In the genomic region with DNA sequence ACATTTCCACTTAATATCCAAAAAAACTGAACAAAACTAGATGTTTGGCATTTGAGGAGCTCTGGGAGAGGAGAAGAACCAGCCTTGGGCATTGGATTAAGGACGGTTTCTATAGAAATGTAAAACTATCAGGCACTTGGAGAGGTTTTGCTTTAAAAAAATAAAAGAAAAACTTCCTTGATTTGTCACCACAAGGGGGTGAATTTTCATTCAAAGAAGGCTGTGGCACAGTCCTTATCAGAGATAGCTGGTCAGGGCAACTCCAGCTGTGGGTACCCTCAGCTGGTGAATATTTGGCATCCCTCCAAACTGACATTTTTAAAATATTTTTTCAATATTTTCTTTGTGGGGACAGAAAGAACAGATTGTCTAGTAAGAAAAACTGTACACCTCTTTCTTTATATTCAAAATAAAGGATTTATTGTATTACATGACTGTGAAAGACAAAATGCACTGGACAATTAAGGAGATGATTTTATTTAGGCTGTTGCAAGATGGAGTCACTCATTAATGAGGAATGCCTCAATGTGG, we compare ENCODE assay signal across 13 cellular contexts. TPM values are rescaled to one million over a fixed set of nuclear protein-coding genes. Genes with fewer than 3 reads are reported as not detected.
DNase-seq lines count a peak whose midpoint lies in the region; ATAC-seq, FAIRE-seq and TF ChIP-seq lines count a peak whose summit lies in the region.
"Had no signal": no experiment of that assay in that cellular context is flagged by ENCODE, and none has a peak within 500 bp of the region (broad histone marks: within the 10 kb centered on the region; RNA-seq: fewer than 3 reads in every experiment).

No MANE protein-coding gene starts in this region.

- H3K36me3 Mint-ChIP-seq in neural progenitor cell = no peaks in the 10 kb centered on the region
- no peaks in the 10 kb centered on the region for H3K36me3 Mint-ChIP-seq in activated naive CD8-positive, alpha-beta T cell treated with anti-CD3 and anti-CD28 coated beads for 36 hours

- no peak for TF ChIP-seq EP300 in gastroesophageal sphincter (IDR thresholded peaks at IDR 0.05)

- H3K79me2 ChIP-seq in neural progenitor cell (ENCODE audit: low read depth) = no peaks in the 10 kb centered on the region

- H3K36me3 ChIP-seq in neural progenitor cell = no peaks in the 10 kb centered on the region
- no peaks in the 10 kb centered on the region for H3K36me3 ChIP-seq in gastroesophageal sphincter

- no peak for ATAC-seq in gastroesophageal sphincter
- ATAC-seq: right cardiac atrium had no signal

- no peak overlapping the region for H3K4me2 ChIP-seq in neural progenitor cell

- H2AFZ ChIP-seq in neural progenitor cell (replicated peaks) = no peak overlapping the region

- no peak for FAIRE-seq in D721Med (lab: Jason Lieb, UNC)
- FAIRE-seq: endometrium had no signal

- no peak overlapping the region for H3K27ac Mint-ChIP-seq in neural progenitor cell
- H3K27ac Mint-ChIP-seq in activated naive CD8-positive, alpha-beta T cell treated with anti-CD3 and anti-CD28 coated beads for 36 hours = no peak overlapping the region

- H3K27ac ChIP-seq in neural progenitor cell = no peak overlapping the region
- no peak overlapping the region for H3K27ac ChIP-seq in gastroesophageal sphincter

- no peak overlapping the region for H3K4me3 ChIP-seq in choroid plexus epithelial cell (ENCODE audit: low read depth, low read length)
- no peak overlapping the region for H3K4me3 ChIP-seq in neural progenitor cell
- no peak overlapping the region for H3K4me3 ChIP-seq in gastroesophageal sphincter

- H3K27me3 Mint-ChIP-seq in neural progenitor cell (ENCODE audit: insufficient read depth, low read depth) = no peaks in the 10 kb centered on the region
- no peaks in the 10 kb centered on the region for H3K27me3 Mint-ChIP-seq in activated naive CD8-positive, alpha-beta T cell treated with anti-CD3 and anti-CD28 coated beads for 36 hours

- H3K4me1 Mint-ChIP-seq in neural progenitor cell = no peaks in the 10 kb centered on the region
- no peaks in the 10 kb centered on the region for H3K4me1 Mint-ChIP-seq in activated naive CD8-positive, alpha-beta T cell treated with anti-CD3 and anti-CD28 coated beads for 36 hours

- no peak for TF ChIP-seq POLR2A in gastroesophageal sphincter (IDR thresholded peaks at IDR 0.05)

- no peaks in the 10 kb centered on the region for H4K20me1 ChIP-seq in neural progenitor cell (ENCODE audit: low read depth)

- H3K27me3 ChIP-seq in neural progenitor cell = no peaks in the 10 kb centered on the region
- no peaks in the 10 kb centered on the region for H3K27me3 ChIP-seq in gastroesophageal sphincter

- H3K9ac ChIP-seq in neural progenitor cell = no peak overlapping the region

- H3K9me3 ChIP-seq in neural progenitor cell (ENCODE audit: low read depth) (no peaks in the 10 kb centered on the region), gastroesophageal sphincter (no peaks in the 10 kb centered on the region)

- no peak overlapping the region for H3K4me3 Mint-ChIP-seq in neural progenitor cell
- H3K4me3 Mint-ChIP-seq in activated naive CD8-positive, alpha-beta T cell treated with anti-CD3 and anti-CD28 coated beads for 36 hours = no peak overlapping the region

- H3F3A ChIP-seq in neural progenitor cell (ENCODE audit: low read depth) = no peaks in the 10 kb centered on the region

- 56 to 64% methylated on average over 1 of the region's 1 CpG for WGBS in gastroesophageal sphincter (ENCODE audit: low coverage in 1 of 2), 2 donors

- H3K4me1 ChIP-seq in neural progenitor cell = no peaks in the 10 kb centered on the region
- peaks cover 0 to 7% (median 3%) of the 10 kb centered on the region in 3 donors for H3K4me1 ChIP-seq in gastroesophageal sphincter

- TF ChIP-seq CTCF in choroid plexus epithelial cell (conservative IDR thresholded peaks at IDR 0.05; ENCODE audit: low read depth, low read length) (peak; percentile 32), neural progenitor cell (IDR thresholded peaks at IDR 0.05) (peak; percentile 14), gastroesophageal sphincter (IDR thresholded peaks at IDR 0.05) (no peak), D721Med (IDR thresholded peaks at IDR 0.05; ENCODE audit: insufficient read depth, missing control alignments) (no peak)

- no peaks in the 10 kb centered on the region for H3K9me3 Mint-ChIP-seq in neural progenitor cell
- no peaks in the 10 kb centered on the region for H3K9me3 Mint-ChIP-seq in activated naive CD8-positive, alpha-beta T cell treated with anti-CD3 and anti-CD28 coated beads for 36 hours

- DNase-seq in EL (peak; percentile 18), NCI-H69 (lab: John Stamatoyannopoulos, UW) (peak; percentile 4), choroid plexus epithelial cell (ENCODE audit: low read depth) (no peak), neural progenitor cell (ENCODE audit: low spot score) (no peak), NCI-H526 treated with DMSO at 0.1 percent for 48 hours (lab: John Stamatoyannopoulos, UW) (no peak), D721Med (ENCODE audit: insufficient read length, low spot score) (no peak)
- no peak for DNase-seq in activated naive CD8-positive, alpha-beta T cell treated with anti-CD3 and anti-CD28 coated beads for 36 hours
- DNase-seq: activated T-cell treated with anti-CD3 and anti-CD28 coated beads, Interleukin-2, amount 50 U/mL, for 48 hours; KBM-7; NCI-H2171; right cardiac atrium had no signal

RNA-seq across cellular contexts. Expression of a gene that starts 46.1 kb away (rescaled TPM):
- 3.9 and 4.1 TPM in 2 replicates for total RNA-seq in neural progenitor cell (ENCODE audit: low replicate concordance)
- total RNA-seq in gastroesophageal sphincter = 10 to 100 TPM; 14.9 to 45.5 (median 32.6) TPM
- 1 to 10 TPM; 2.0 to 2.1 TPM for total RNA-seq in activated naive CD8-positive, alpha-beta T cell treated with anti-CD3 and anti-CD28 coated beads for 36 hours

RNA-seq across cellular contexts. Expression of a gene that starts 55.4 kb away (rescaled TPM):
- total RNA-seq in neural progenitor cell (ENCODE audit: low replicate concordance) = 38.0 and 39.0 TPM in 2 replicates
- 10 to 100 TPM; 26.8 to 36.7 (median 27.8) TPM for total RNA-seq in gastroesophageal sphincter
- total RNA-seq in activated naive CD8-positive, alpha-beta T cell treated with anti-CD3 and anti-CD28 coated beads for 36 hours = 10 to 100 TPM; 60.7 to 64.7 TPM

Comparison
In these comparisons a context has a peak if more than half of its experiments do, and no peak if none do; other contexts are left out.
1. DNase-seq: peak in EL (single experiment) and NCI-H69 (single experiment); none in choroid plexus epithelial cell (single experiment), neural progenitor cell (single experiment), NCI-H526 treated with DMSO at 0.1 percent for 48 hours (single experiment), D721Med (single experiment) and activated naive CD8-positive, alpha-beta T cell treated with anti-CD3 and anti-CD28 coated beads for 36 hours (single experiment).
2. CTCF ChIP-seq: peak in choroid plexus epithelial cell (single experiment) and neural progenitor cell (single experiment); none in gastroesophageal sphincter (0 of 4) and D721Med (single experiment).